In genomic region chr4:80876810-80877209, GRCh38 we compare ENCODE assay signal across 11 cellular contexts.
DNase-seq lines count a peak whose midpoint lies in the region; ATAC-seq, FAIRE-seq and TF ChIP-seq lines count a peak whose summit lies in the region.
"Had no signal": no experiment of that assay in that cellular context is flagged by ENCODE, and none has a peak within 500 bp of the region (broad histone marks: within the 10 kb centered on the region; RNA-seq: fewer than 3 reads in every experiment).

No MANE protein-coding gene starts in this region.

- no peaks in the 10 kb centered on the region for H3K9me3 Mint-ChIP-seq in activated CD4-positive, alpha-beta T cell treated with anti-CD3 and anti-CD28 coated beads, Interleukin-2, amount 10 ng/mL, durations not matched to agents 24 days and 14 days

- no peak overlapping the region for H3K4me3 Mint-ChIP-seq in activated CD4-positive, alpha-beta T cell treated with anti-CD3 and anti-CD28 coated beads, Interleukin-2, amount 10 ng/mL, durations not matched to agents 24 days and 14 days
- H3K4me3 Mint-ChIP-seq: naive thymus-derived CD8-positive, alpha-beta T cell had no signal

- H3K4me3 ChIP-seq in fibroblast of the aortic adventitia (ENCODE audit: low read depth, low read length) (no peak overlapping the region), vagina (no peak overlapping the region)

- intact Hi-C loops in activated CD4-positive, alpha-beta T cell treated with anti-CD3 and anti-CD28 coated beads, Interleukin-2, amount 10 ng/mL, durations not matched to agents 24 days and 14 days (cut with micrococcal nuclease) = no loop called here
- intact Hi-C loops in Right ventricle myocardium superior (cut with DNase I) = no loop called here
- intact Hi-C loops in vagina (cut with DNase I) = no loop called here

- TF ChIP-seq CTCF in fibroblast of the aortic adventitia (IDR thresholded peaks at IDR 0.05; ENCODE audit: insufficient read depth, low read length) (no peak), vagina (IDR thresholded peaks at IDR 0.05) (no peak)

- H3K27me3 Mint-ChIP-seq in activated CD4-positive, alpha-beta T cell treated with anti-CD3 and anti-CD28 coated beads, Interleukin-2, amount 10 ng/mL, durations not matched to agents 24 days and 14 days = no peaks in the 10 kb centered on the region
- H3K27me3 Mint-ChIP-seq: naive thymus-derived CD8-positive, alpha-beta T cell had no signal

- TF ChIP-seq POLR2A in vagina (IDR thresholded peaks at IDR 0.05) (no peak), H54 (IDR thresholded peaks at IDR 0.05; ENCODE audit: low read depth, low read length) (no peak)

- H3K27ac Mint-ChIP-seq in activated CD4-positive, alpha-beta T cell treated with anti-CD3 and anti-CD28 coated beads, Interleukin-2, amount 10 ng/mL, durations not matched to agents 24 days and 14 days = no peak overlapping the region
- H3K27ac Mint-ChIP-seq: naive thymus-derived CD8-positive, alpha-beta T cell had no signal

- no peak for FAIRE-seq in H54 (lab: Jason Lieb, UNC)
- FAIRE-seq: HTR-8/SVneo had no signal

- no peaks in the 10 kb centered on the region for H3K36me3 ChIP-seq in vagina

- no peaks in the 10 kb centered on the region for H3K4me1 ChIP-seq in vagina

- ATAC-seq in GM18519 (IDR thresholded peaks at IDR 0.05; ENCODE audit: low FRiP score, unreplicated experiment) = peak; percentile 54
- ATAC-seq in GM21526 (IDR thresholded peaks at IDR 0.05; ENCODE audit: low FRiP score, unreplicated experiment) = peak; percentile 65
- peak; percentile 68 for ATAC-seq in HG03175 (IDR thresholded peaks at IDR 0.05; ENCODE audit: unreplicated experiment)
- no peak for ATAC-seq in Right ventricle myocardium superior (ENCODE audit: poor library complexity)
- ATAC-seq: naive thymus-derived CD8-positive, alpha-beta T cell had no signal

- no peaks in the 10 kb centered on the region for H3K27me3 ChIP-seq in vagina

- H3K9me3 ChIP-seq in vagina = no peaks in the 10 kb centered on the region

- DNase-seq in fibroblast of the aortic adventitia (ENCODE audit: low read depth) (peak; percentile 13), Right ventricle myocardium superior (no peak), vagina (ENCODE audit: extremely low spot score in 2 of 2) (no peak), H54 (ENCODE audit: insufficient read length, low spot score) (no peak)
- DNase-seq in activated CD4-positive, alpha-beta T cell treated with anti-CD3 and anti-CD28 coated beads, Interleukin-2, amount 10 ng/mL, durations not matched to agents 24 days and 14 days = no peak
- DNase-seq: DMS153; naive thymus-derived CD8-positive, alpha-beta T cell had no signal

- H3K36me3 Mint-ChIP-seq in activated CD4-positive, alpha-beta T cell treated with anti-CD3 and anti-CD28 coated beads, Interleukin-2, amount 10 ng/mL, durations not matched to agents 24 days and 14 days (ENCODE audit: low read depth) = no peaks in the 10 kb centered on the region

- H3K27ac ChIP-seq in vagina = no peak overlapping the region

- no peaks in the 10 kb centered on the region for H3K4me1 Mint-ChIP-seq in activated CD4-positive, alpha-beta T cell treated with anti-CD3 and anti-CD28 coated beads, Interleukin-2, amount 10 ng/mL, durations not matched to agents 24 days and 14 days
